9 cellular contexts compared by ENCODE assay signal in the genomic region with DNA sequence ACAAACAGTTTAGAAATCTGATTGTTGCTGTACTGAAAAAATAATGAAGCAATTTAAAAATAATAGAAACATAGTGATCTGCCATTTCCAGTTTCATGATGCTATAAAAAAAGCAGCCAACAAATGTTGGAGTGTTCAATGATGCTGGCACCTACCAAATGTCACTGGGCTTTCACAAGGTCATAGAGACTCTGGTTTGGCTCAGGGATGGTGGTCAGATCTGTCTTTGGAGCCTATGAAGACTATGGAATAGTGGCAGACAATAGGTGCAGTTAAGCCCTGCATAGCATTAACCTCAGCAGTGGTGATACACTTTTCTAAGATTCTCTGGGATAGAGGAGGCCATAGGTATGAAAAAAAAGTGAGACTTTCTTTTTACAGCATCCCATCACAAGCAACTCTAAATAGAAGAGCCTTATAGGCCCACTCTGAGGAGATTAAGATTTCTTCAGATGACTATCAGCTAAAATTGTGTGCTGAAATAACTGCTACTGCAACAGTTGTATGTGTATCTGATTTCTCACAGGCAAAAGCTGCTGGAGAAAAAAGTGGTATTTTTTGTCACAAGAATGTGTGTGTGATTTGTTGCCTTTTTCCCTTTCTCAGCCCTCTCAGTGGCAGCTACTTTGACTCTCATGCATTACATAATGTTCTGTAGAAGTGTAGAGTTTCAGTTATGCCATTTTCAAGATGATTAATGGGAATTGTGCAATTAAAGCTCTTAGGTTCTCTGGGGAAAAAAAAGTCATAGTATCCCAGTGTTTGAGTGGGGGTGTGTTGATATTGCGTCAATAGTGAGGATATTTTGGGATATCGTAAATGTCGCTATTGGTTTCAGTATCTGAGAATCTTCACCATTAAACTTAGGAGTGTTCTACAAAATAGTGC.
DNase-seq lines count a peak whose midpoint lies in the region; ATAC-seq and TF ChIP-seq lines count a peak whose summit lies in the region.
"Had no signal": no experiment of that assay in that cellular context is flagged by ENCODE, and none has a peak within 500 bp of the region (broad histone marks: within the 10 kb centered on the region; RNA-seq: fewer than 3 reads in every experiment).

No MANE protein-coding gene starts in this region.

- H3K4me3 ChIP-seq in right atrium auricular region (no peak overlapping the region), thoracic aorta (peak overlapping the region; percentile 64)

- H3K27ac ChIP-seq in right atrium auricular region (peak overlapping the region; percentile 76 to 91), thoracic aorta (peak overlapping the region; percentile 72 to 83)

- peaks cover 43% of the 10 kb centered on the region for H3K4me1 Mint-ChIP-seq in T-helper 17 cell

- H3K36me3 ChIP-seq in right atrium auricular region (no peaks in the 10 kb centered on the region), thoracic aorta (no peaks in the 10 kb centered on the region)

- peak overlapping the region; percentile 97 for H3K27ac Mint-ChIP-seq in T-helper 17 cell

- H3K27me3 Mint-ChIP-seq in T-helper 17 cell: no peaks in the 10 kb centered on the region

- no peak overlapping the region for H3K4me3 Mint-ChIP-seq in T-helper 17 cell

- H3K9me3 ChIP-seq in T-helper 17 cell (ENCODE audit: control insufficient read depth, low read length, poor library complexity, severe bottlenecking) (no peaks in the 10 kb centered on the region), right atrium auricular region (no peaks in the 10 kb centered on the region), thoracic aorta (no peaks in the 10 kb centered on the region)

- TF ChIP-seq CTCF in right atrium auricular region (IDR thresholded peaks at IDR 0.05) (no peak), thoracic aorta (IDR thresholded peaks at IDR 0.05) (no peak)

- ATAC-seq in T-helper 17 cell (no peak), thoracic aorta (ENCODE audit: insufficient number of reproducible peaks, low FRiP score, low read depth) (peak; percentile 87), HG03439 (IDR thresholded peaks at IDR 0.05; ENCODE audit: unreplicated experiment) (no peak), GM19467 (IDR thresholded peaks at IDR 0.05; ENCODE audit: unreplicated experiment) (no peak), GM19455 (IDR thresholded peaks at IDR 0.05; ENCODE audit: unreplicated experiment) (no peak)

- DNase-seq in NCI-H2081 (lab: John Stamatoyannopoulos, UW) (peak; percentile 17 to 45), NCI-H2081 treated with DMSO at 0.1 percent for 48 hours (lab: John Stamatoyannopoulos, UW) (no peak), T-helper 17 cell (no peak), right atrium auricular region (ENCODE audit: low spot score) (no peak), thoracic aorta (ENCODE audit: low spot score) (no peak)
- DNase-seq: foreskin melanocyte had no signal

- H3K4me1 ChIP-seq in right atrium auricular region: peaks cover 0 to 68% of the 10 kb centered on the region in 2 donors
- peaks cover 68 to 86% of the 10 kb centered on the region in 2 donors for H3K4me1 ChIP-seq in thoracic aorta (ENCODE audit: control insufficient read depth in 1 of 2, low read depth in 2 of 2)

- H3K36me3 Mint-ChIP-seq in T-helper 17 cell (ENCODE audit: low read depth): peaks cover 4% of the 10 kb centered on the region

- H3K27me3 ChIP-seq in right atrium auricular region: no peaks in the 10 kb centered on the region
- H3K27me3 ChIP-seq in thoracic aorta (replicated peaks; ENCODE audit: insufficient read depth): no peaks in the 10 kb centered on the region

Comparison
In these comparisons a context has a peak if more than half of its experiments do, and no peak if none do; other contexts are left out.
1. DNase-seq: peak in NCI-H2081 (2 of 2); none in NCI-H2081 treated with DMSO at 0.1 percent for 48 hours (single experiment), T-helper 17 cell (0 of 3), right atrium auricular region (single experiment) and thoracic aorta (single experiment).